Comparison of ENCODE assay signal across 9 cellular contexts in genomic region chr9:27527702-27528277, GRCh38. TPM values are rescaled to one million over a fixed set of nuclear protein-coding genes. Genes with fewer than 3 reads are reported as not detected.
DNase-seq lines count a peak whose midpoint lies in the region; ATAC-seq and TF ChIP-seq lines count a peak whose summit lies in the region.
"Had no signal": no experiment of that assay in that cellular context is flagged by ENCODE, and none has a peak within 500 bp of the region (broad histone marks: within the 10 kb centered on the region; RNA-seq: fewer than 3 reads in every experiment).

No MANE protein-coding gene starts in this region.

- CTCF ChIA-PET in RWPE1 (lab: Yijun Ruan, JAX) = interaction anchor here (0.6 to 0.7 kb wide), 4 partner anchors 77 to 1090 kb away, joined by 3 to 5 read pairs (median 3); no protein-coding TSS in a partner anchor

- TF ChIP-seq CTCF in RWPE1 (conservative IDR thresholded peaks at IDR 0.05; ENCODE audit: low read depth) = no peak
- no peak for TF ChIP-seq CTCF in esophagus squamous epithelium (IDR thresholded peaks at IDR 0.05)
- TF ChIP-seq CTCF in nephron progenitor cell (IDR thresholded peaks at IDR 0.05) = no peak

- H3K4me1 ChIP-seq in esophagus squamous epithelium = peaks cover 13 to 33% (median 14%) of the 10 kb centered on the region in 3 donors

- peak overlapping the region; percentile 73 to 90 (median 80) for H3K4me3 ChIP-seq in esophagus squamous epithelium

- no peaks in the 10 kb centered on the region for H3K27me3 ChIP-seq in esophagus squamous epithelium

- peaks cover 10% of the 10 kb centered on the region for H3K27me3 Mint-ChIP-seq in nephron progenitor cell (ENCODE audit: low read depth, poor library complexity)

- peak overlapping the region; percentile 97 for H3K4me3 Mint-ChIP-seq in nephron progenitor cell

- H3K27ac ChIP-seq in RWPE1 (peak overlapping the region; percentile 97), esophagus squamous epithelium (peak overlapping the region; percentile 91 to 97 (median 94))

- POLR2A ChIA-PET in RWPE1 (lab: Yijun Ruan, JAX; ENCODE audit: low non-redundant PET) = no interaction called here

- intact Hi-C loops in esophagus squamous epithelium (cut with DNase I) = no loop called here

- no peaks in the 10 kb centered on the region for H3K36me3 ChIP-seq in esophagus squamous epithelium

- H3K9me3 ChIP-seq in esophagus squamous epithelium = no peaks in the 10 kb centered on the region

- TF ChIP-seq POLR2A in esophagus squamous epithelium (IDR thresholded peaks at IDR 0.05) = no peak

- H3K36me3 Mint-ChIP-seq in nephron progenitor cell (ENCODE audit: low read depth) = peaks cover 30% of the 10 kb centered on the region

- H3K27ac Mint-ChIP-seq in nephron progenitor cell = peak overlapping the region; percentile 90

- ATAC-seq in HG03095 (IDR thresholded peaks at IDR 0.05; ENCODE audit: unreplicated experiment) (no peak), HG03460 (IDR thresholded peaks at IDR 0.05; ENCODE audit: unreplicated experiment) (no peak)

- 16 to 25% methylated on average over 10 to 14 of the region's 17 CpGs for WGBS in esophagus squamous epithelium, 2 donors

- peaks cover 37% of the 10 kb centered on the region for H3K4me1 Mint-ChIP-seq in nephron progenitor cell

- DNase-seq in AG20443 (ENCODE audit: low spot score) (peak; percentile 12), RWPE1 (ENCODE audit: low spot score) (no peak), esophagus squamous epithelium (lab: John Stamatoyannopoulos, UW) (no peak), nephron progenitor cell (peak; percentile 15), AG08395 (ENCODE audit: low spot score) (no peak), GM19240 (ENCODE audit: insufficient read length, low spot score) (no peak)

- no peaks in the 10 kb centered on the region for H3K9me3 Mint-ChIP-seq in nephron progenitor cell

RNA-seq across cellular contexts. Expression of gene MOB3B, which starts 1.8 kb away (rescaled TPM):
- 1 to 10 TPM; 2.2 to 7.6 (median 5.2) TPM for total RNA-seq in esophagus squamous epithelium

RNA-seq across cellular contexts. Expression of gene IFNK, which starts 3.7 kb away (rescaled TPM):
- total RNA-seq in esophagus squamous epithelium = not detected
- total RNA-seq: M059J had no signal

RNA-seq across cellular contexts. Expression of gene C9orf72, which starts 45.5 kb away (rescaled TPM):
- 10 to 100 TPM in 2 of 4 donors, 1 to 10 TPM in 2; 6.6 to 19.5 (median 8.6) TPM for total RNA-seq in esophagus squamous epithelium

Comparison
In these comparisons a context has a peak if more than half of its experiments do, and no peak if none do; other contexts are left out.
1. DNase-seq: peak in AG20443 (single experiment) and nephron progenitor cell (single experiment); none in RWPE1 (single experiment), esophagus squamous epithelium (single experiment), AG08395 (single experiment) and GM19240 (single experiment).